1 cellular context compared by ENCODE assay signal in the genomic region with DNA sequence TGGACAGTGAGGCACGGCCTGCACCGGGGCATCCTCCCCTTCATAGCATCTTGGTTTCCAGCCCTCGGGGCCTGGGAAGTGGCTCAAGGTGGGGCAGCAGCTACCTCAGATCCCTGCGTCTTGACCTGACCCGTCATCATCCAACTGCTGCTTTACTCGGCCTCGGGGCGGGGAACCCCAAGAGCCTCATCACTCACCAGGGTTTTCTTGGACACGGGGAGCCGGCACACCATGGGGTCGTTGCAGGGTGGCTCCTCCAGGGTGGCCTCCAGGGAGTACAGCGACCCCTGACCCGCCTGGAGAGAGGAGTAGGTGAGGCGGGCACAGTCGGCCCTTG.
TF ChIP-seq lines count a peak whose summit lies in the region.

No MANE protein-coding gene starts in this region.

TF ChIP-seq in GM12878, 131 proteins besides CTCF, POLR2A, EP300 and RAD21:
- TF ChIP-seq, protein P1, sequence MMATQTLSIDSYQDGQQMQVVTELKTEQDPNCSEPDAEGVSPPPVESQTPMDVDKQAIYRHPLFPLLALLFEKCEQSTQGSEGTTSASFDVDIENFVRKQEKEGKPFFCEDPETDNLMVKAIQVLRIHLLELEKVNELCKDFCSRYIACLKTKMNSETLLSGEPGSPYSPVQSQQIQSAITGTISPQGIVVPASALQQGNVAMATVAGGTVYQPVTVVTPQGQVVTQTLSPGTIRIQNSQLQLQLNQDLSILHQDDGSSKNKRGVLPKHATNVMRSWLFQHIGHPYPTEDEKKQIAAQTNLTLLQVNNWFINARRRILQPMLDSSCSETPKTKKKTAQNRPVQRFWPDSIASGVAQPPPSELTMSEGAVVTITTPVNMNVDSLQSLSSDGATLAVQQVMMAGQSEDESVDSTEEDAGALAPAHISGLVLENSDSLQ (IDR thresholded peaks at IDR 0.05): no peak
- TF ChIP-seq CHD4 (IDR thresholded peaks at IDR 0.05) (no peak), SMAD1 (IDR thresholded peaks at IDR 0.05; ENCODE audit: low read depth, partially characterized antibody) (no peak), RAD51 (IDR thresholded peaks at IDR 0.05) (no peak), RFX5 (IDR thresholded peaks at IDR 0.05; ENCODE audit: low read depth, low read length) (no peak), STAT1 (conservative IDR thresholded peaks at IDR 0.05) (no peak), CBFB (IDR thresholded peaks at IDR 0.05; ENCODE audit: low read depth) (no peak), SREBF2 (IDR thresholded peaks at IDR 0.05; ENCODE audit: low read length) (no peak), MEF2A (IDR thresholded peaks at IDR 0.05; ENCODE audit: insufficient read depth, low read depth, low read length) (no peak), MYC (IDR thresholded peaks at IDR 0.05; ENCODE audit: insufficient read depth, insufficient read length, insufficient replicate concordance, low read length, severe bottlenecking) (no peak), PAX8 (IDR thresholded peaks at IDR 0.05) (no peak), HDGF (IDR thresholded peaks at IDR 0.05) (no peak), CEBPB (IDR thresholded peaks at IDR 0.05; ENCODE audit: borderline replicate concordance in 1 of 2, low read depth in 2 of 2, low read length in 2 of 2) (no peak), ZBTB11 (CRISPR knock-in tag; IDR thresholded peaks at IDR 0.05) (no peak)
- TF ChIP-seq, protein P2, sequence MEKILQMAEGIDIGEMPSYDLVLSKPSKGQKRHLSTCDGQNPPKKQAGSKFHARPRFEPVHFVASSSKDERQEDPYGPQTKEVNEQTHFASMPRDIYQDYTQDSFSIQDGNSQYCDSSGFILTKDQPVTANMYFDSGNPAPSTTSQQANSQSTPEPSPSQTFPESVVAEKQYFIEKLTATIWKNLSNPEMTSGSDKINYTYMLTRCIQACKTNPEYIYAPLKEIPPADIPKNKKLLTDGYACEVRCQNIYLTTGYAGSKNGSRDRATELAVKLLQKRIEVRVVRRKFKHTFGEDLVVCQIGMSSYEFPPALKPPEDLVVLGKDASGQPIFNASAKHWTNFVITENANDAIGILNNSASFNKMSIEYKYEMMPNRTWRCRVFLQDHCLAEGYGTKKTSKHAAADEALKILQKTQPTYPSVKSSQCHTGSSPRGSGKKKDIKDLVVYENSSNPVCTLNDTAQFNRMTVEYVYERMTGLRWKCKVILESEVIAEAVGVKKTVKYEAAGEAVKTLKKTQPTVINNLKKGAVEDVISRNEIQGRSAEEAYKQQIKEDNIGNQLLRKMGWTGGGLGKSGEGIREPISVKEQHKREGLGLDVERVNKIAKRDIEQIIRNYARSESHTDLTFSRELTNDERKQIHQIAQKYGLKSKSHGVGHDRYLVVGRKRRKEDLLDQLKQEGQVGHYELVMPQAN (conservative IDR thresholded peaks at IDR 0.05): no peak
- TF ChIP-seq, protein P3, sequence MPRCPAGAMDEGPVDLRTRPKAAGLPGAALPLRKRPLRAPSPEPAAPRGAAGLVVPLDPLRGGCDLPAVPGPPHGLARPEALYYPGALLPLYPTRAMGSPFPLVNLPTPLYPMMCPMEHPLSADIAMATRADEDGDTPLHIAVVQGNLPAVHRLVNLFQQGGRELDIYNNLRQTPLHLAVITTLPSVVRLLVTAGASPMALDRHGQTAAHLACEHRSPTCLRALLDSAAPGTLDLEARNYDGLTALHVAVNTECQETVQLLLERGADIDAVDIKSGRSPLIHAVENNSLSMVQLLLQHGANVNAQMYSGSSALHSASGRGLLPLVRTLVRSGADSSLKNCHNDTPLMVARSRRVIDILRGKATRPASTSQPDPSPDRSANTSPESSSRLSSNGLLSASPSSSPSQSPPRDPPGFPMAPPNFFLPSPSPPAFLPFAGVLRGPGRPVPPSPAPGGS (IDR thresholded peaks at IDR 0.05; ENCODE audit: borderline replicate concordance, insufficient read depth, low read depth, low read length, poor library complexity, severe bottlenecking): no peak
- TF ChIP-seq, protein P4, sequence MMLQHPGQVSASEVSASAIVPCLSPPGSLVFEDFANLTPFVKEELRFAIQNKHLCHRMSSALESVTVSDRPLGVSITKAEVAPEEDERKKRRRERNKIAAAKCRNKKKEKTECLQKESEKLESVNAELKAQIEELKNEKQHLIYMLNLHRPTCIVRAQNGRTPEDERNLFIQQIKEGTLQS (IDR thresholded peaks at IDR 0.05; ENCODE audit: borderline replicate concordance, extremely low read depth, low read depth, low read length): no peak
- TF ChIP-seq, protein P5, sequence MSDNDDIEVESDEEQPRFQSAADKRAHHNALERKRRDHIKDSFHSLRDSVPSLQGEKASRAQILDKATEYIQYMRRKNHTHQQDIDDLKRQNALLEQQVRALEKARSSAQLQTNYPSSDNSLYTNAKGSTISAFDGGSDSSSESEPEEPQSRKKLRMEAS (IDR thresholded peaks at IDR 0.05; ENCODE audit: low read depth, low read length): no peak
